ENCODE assay signal across 12 cellular contexts in genomic region chr5:3310551-3311340, GRCh38.
DNase-seq lines count a peak whose midpoint lies in the region; ATAC-seq, FAIRE-seq and TF ChIP-seq lines count a peak whose summit lies in the region.
"Had no signal": no experiment of that assay in that cellular context is flagged by ENCODE, and none has a peak within 500 bp of the region (broad histone marks: within the 10 kb centered on the region; RNA-seq: fewer than 3 reads in every experiment).

No MANE protein-coding gene starts in this region.

- peak overlapping the region; percentile 99 for H3K27ac ChIP-seq in astrocyte (ENCODE audit: low read depth, low read length)
- H3K27ac ChIP-seq in substantia nigra (ENCODE audit: low read depth, low read length, poor library complexity, severe bottlenecking), result peak overlapping the region; percentile 66
- H3K27ac ChIP-seq in right cardiac atrium (ENCODE audit: low read length), result no peak overlapping the region
- no peak overlapping the region for H3K27ac ChIP-seq in CD4-positive, alpha-beta T cell (ENCODE audit: low read depth, low read length)
- H3K27ac ChIP-seq: VCaP had no signal

- H3K27ac Mint-ChIP-seq in astrocyte (ENCODE audit: unreplicated experiment), result peak overlapping the region; percentile 53
- H3K27ac Mint-ChIP-seq in natural killer cell treated with Interleukin-12 subunit alpha and Interleukin-12 subunit beta and Interleukin-15 and Interleukin-18, amount 100 ng/mL, for 72 hours, result no peak overlapping the region
- H3K27ac Mint-ChIP-seq in CD4-positive, alpha-beta T cell, result no peak overlapping the region
- H3K27ac Mint-ChIP-seq in stimulated activated effector memory CD8-positive, alpha-beta T cell treated with anti-CD3 and anti-CD28 coated beads, Interleukin-12 subunit alpha, Interleukin-12 subunit beta, amount 100 ng/mL, for 72 hours, result no peak overlapping the region
- H3K27ac Mint-ChIP-seq: memory B cell had no signal

- no peak overlapping the region for H3K4me3 ChIP-seq in astrocyte (ENCODE audit: insufficient read depth, low read depth, low read length)
- H3K4me3 ChIP-seq in right cardiac atrium (ENCODE audit: low read length), result no peak overlapping the region

- H3K4me1 ChIP-seq in astrocyte (ENCODE audit: insufficient read depth, low read length) (peaks cover 21% of the 10 kb centered on the region), right cardiac atrium (ENCODE audit: control insufficient read depth, insufficient read depth, low read length) (no peaks in the 10 kb centered on the region)

- FAIRE-seq in astrocyte (lab: Jason Lieb, UNC), result no peak

- CTCF ChIA-PET in CD4-positive, alpha-beta T cell (lab: Charles Lee), result no interaction called here

- H3K27me3 ChIP-seq in astrocyte (ENCODE audit: insufficient read depth, low read length), result no peaks in the 10 kb centered on the region
- H3K27me3 ChIP-seq in right cardiac atrium (ENCODE audit: control insufficient read depth, insufficient read depth), result no peaks in the 10 kb centered on the region
- H3K27me3 ChIP-seq in CD4-positive, alpha-beta T cell (ENCODE audit: control insufficient read depth, insufficient read depth, low read length), result no peaks in the 10 kb centered on the region

- H3K4me2 ChIP-seq in astrocyte (ENCODE audit: low read length), result peak overlapping the region; percentile 81

- 77% methylated on average over 28 of the region's 28 CpGs for WGBS in right cardiac atrium

- H3K36me3 ChIP-seq in astrocyte (ENCODE audit: insufficient read depth, low read length), result no peaks in the 10 kb centered on the region

- no peak for TF ChIP-seq CTCF in astrocyte (IDR thresholded peaks at IDR 0.05; ENCODE audit: insufficient read depth, low read depth, low read length)
- no peak for TF ChIP-seq CTCF in CD4-positive, alpha-beta T cell (IDR thresholded peaks at IDR 0.05)

- intact Hi-C loops in right cardiac atrium (cut with DNase I), result no loop called here
- intact Hi-C loops in CD4-positive, alpha-beta T cell (cut with DNase I, micrococcal nuclease), result no loop called here

- peaks cover 13% of the 10 kb centered on the region for H3K4me1 Mint-ChIP-seq in astrocyte (ENCODE audit: low read depth, unreplicated experiment)
- no peaks in the 10 kb centered on the region for H3K4me1 Mint-ChIP-seq in natural killer cell treated with Interleukin-12 subunit alpha and Interleukin-12 subunit beta and Interleukin-15 and Interleukin-18, amount 100 ng/mL, for 72 hours (ENCODE audit: low read depth in 2 of 2)
- H3K4me1 Mint-ChIP-seq in CD4-positive, alpha-beta T cell (ENCODE audit: low read depth), result no peaks in the 10 kb centered on the region
- H3K4me1 Mint-ChIP-seq in stimulated activated effector memory CD8-positive, alpha-beta T cell treated with anti-CD3 and anti-CD28 coated beads, Interleukin-12 subunit alpha, Interleukin-12 subunit beta, amount 100 ng/mL, for 72 hours, result no peaks in the 10 kb centered on the region
- H3K4me1 Mint-ChIP-seq: memory B cell had no signal

- peak overlapping the region; percentile 88 for H3K9ac ChIP-seq in astrocyte (ENCODE audit: low read length)

- H3K9me3 ChIP-seq in astrocyte (ENCODE audit: insufficient read depth, low read depth, low read length), result peaks cover 12% of the 10 kb centered on the region
- peaks cover 24% of the 10 kb centered on the region for H3K9me3 ChIP-seq in right cardiac atrium (ENCODE audit: control insufficient read depth, low read length)
- no peaks in the 10 kb centered on the region for H3K9me3 ChIP-seq in CD4-positive, alpha-beta T cell (ENCODE audit: control insufficient read depth, low read length)

- H3K9me3 Mint-ChIP-seq in astrocyte (ENCODE audit: unreplicated experiment), result peaks cover 4% of the 10 kb centered on the region
- H3K9me3 Mint-ChIP-seq in natural killer cell treated with Interleukin-12 subunit alpha and Interleukin-12 subunit beta and Interleukin-15 and Interleukin-18, amount 100 ng/mL, for 72 hours, result no peaks in the 10 kb centered on the region
- H3K9me3 Mint-ChIP-seq in CD4-positive, alpha-beta T cell, result peaks cover 7% of the 10 kb centered on the region
- H3K9me3 Mint-ChIP-seq in stimulated activated effector memory CD8-positive, alpha-beta T cell treated with anti-CD3 and anti-CD28 coated beads, Interleukin-12 subunit alpha, Interleukin-12 subunit beta, amount 100 ng/mL, for 72 hours, result peaks cover 18% of the 10 kb centered on the region

- H3K79me2 ChIP-seq in astrocyte (ENCODE audit: insufficient read depth, low read length), result no peaks in the 10 kb centered on the region

- ATAC-seq in right cardiac atrium, result no peak
- ATAC-seq in natural killer cell treated with Interleukin-12 subunit alpha and Interleukin-12 subunit beta and Interleukin-15 and Interleukin-18, amount 100 ng/mL, for 72 hours, result no peak
- no peak for ATAC-seq in CD4-positive, alpha-beta T cell (ENCODE audit: poor library complexity)
- ATAC-seq in stimulated activated effector memory CD8-positive, alpha-beta T cell treated with anti-CD3 and anti-CD28 coated beads, Interleukin-12 subunit alpha, Interleukin-12 subunit beta, amount 100 ng/mL, for 72 hours, result no peak

- no peaks in the 10 kb centered on the region for H3K36me3 Mint-ChIP-seq in astrocyte (ENCODE audit: low read depth, unreplicated experiment)
- no peaks in the 10 kb centered on the region for H3K36me3 Mint-ChIP-seq in natural killer cell treated with Interleukin-12 subunit alpha and Interleukin-12 subunit beta and Interleukin-15 and Interleukin-18, amount 100 ng/mL, for 72 hours
- no peaks in the 10 kb centered on the region for H3K36me3 Mint-ChIP-seq in CD4-positive, alpha-beta T cell (ENCODE audit: low read depth)
- no peaks in the 10 kb centered on the region for H3K36me3 Mint-ChIP-seq in stimulated activated effector memory CD8-positive, alpha-beta T cell treated with anti-CD3 and anti-CD28 coated beads, Interleukin-12 subunit alpha, Interleukin-12 subunit beta, amount 100 ng/mL, for 72 hours
- H3K36me3 Mint-ChIP-seq: memory B cell had no signal

- H3K27me3 Mint-ChIP-seq in astrocyte (ENCODE audit: low read depth, unreplicated experiment), result peaks cover 9% of the 10 kb centered on the region
- no peaks in the 10 kb centered on the region for H3K27me3 Mint-ChIP-seq in natural killer cell treated with Interleukin-12 subunit alpha and Interleukin-12 subunit beta and Interleukin-15 and Interleukin-18, amount 100 ng/mL, for 72 hours
- no peaks in the 10 kb centered on the region for H3K27me3 Mint-ChIP-seq in CD4-positive, alpha-beta T cell
- H3K27me3 Mint-ChIP-seq: memory B cell had no signal

- POLR2A ChIA-PET in CD4-positive, alpha-beta T cell (lab: Charles Lee), result no interaction called here

- no peak overlapping the region for H3K4me3 Mint-ChIP-seq in astrocyte (ENCODE audit: unreplicated experiment)
- H3K4me3 Mint-ChIP-seq in natural killer cell treated with Interleukin-12 subunit alpha and Interleukin-12 subunit beta and Interleukin-15 and Interleukin-18, amount 100 ng/mL, for 72 hours, result no peak overlapping the region
- H3K4me3 Mint-ChIP-seq in CD4-positive, alpha-beta T cell, result no peak overlapping the region
- no peak overlapping the region for H3K4me3 Mint-ChIP-seq in stimulated activated effector memory CD8-positive, alpha-beta T cell treated with anti-CD3 and anti-CD28 coated beads, Interleukin-12 subunit alpha, Interleukin-12 subunit beta, amount 100 ng/mL, for 72 hours
- H3K4me3 Mint-ChIP-seq: memory B cell had no signal

- peak; percentile 72 for DNase-seq in NCI-H1105 treated with DMSO at 0.1 percent for 48 hours (lab: John Stamatoyannopoulos, UW)
- DNase-seq in astrocyte (ENCODE audit: low read depth), result peak; percentile 87
- peak; percentile 59 for DNase-seq in islet precursor cell
- DNase-seq in substantia nigra (lab: John Stamatoyannopoulos, UW), result peak in 35 of 49 donors; percentile 5 to 66 (median 33)
- DNase-seq in right cardiac atrium, result no peak
- DNase-seq in natural killer cell treated with Interleukin-12 subunit alpha and Interleukin-12 subunit beta and Interleukin-15 and Interleukin-18, amount 100 ng/mL, for 72 hours (ENCODE audit: low spot score), result no peak
- no peak for DNase-seq in CD4-positive, alpha-beta T cell
- DNase-seq in stimulated activated effector memory CD8-positive, alpha-beta T cell treated with anti-CD3 and anti-CD28 coated beads, Interleukin-12 subunit alpha, Interleukin-12 subunit beta, amount 100 ng/mL, for 72 hours (ENCODE audit: low spot score in 2 of 2), result no peak
- DNase-seq: activated gamma-delta T cell treated with Interleukin-2 at 50 U/mL for 16 hours, IMR-90 had no signal

- H2AFZ ChIP-seq in astrocyte (ENCODE audit: low read depth, low read length), result peak overlapping the region; percentile 62

- H4K20me1 ChIP-seq in astrocyte (ENCODE audit: insufficient read depth, low read length), result no peaks in the 10 kb centered on the region

Comparison
In these comparisons a context has a peak if more than half of its experiments do, and no peak if none do; other contexts are left out.
1. DNase-seq: peak in NCI-H1105 treated with DMSO at 0.1 percent for 48 hours (single experiment), astrocyte (single experiment), islet precursor cell (single experiment) and substantia nigra (35 of 49); none in right cardiac atrium (0 of 3), natural killer cell treated with Interleukin-12 subunit alpha and Interleukin-12 subunit beta and Interleukin-15 and Interleukin-18, amount 100 ng/mL, for 72 hours (single experiment), CD4-positive, alpha-beta T cell (0 of 10) and stimulated activated effector memory CD8-positive, alpha-beta T cell treated with anti-CD3 and anti-CD28 coated beads, Interleukin-12 subunit alpha, Interleukin-12 subunit beta, amount 100 ng/mL, for 72 hours (0 of 2).
2. H3K27ac ChIP-seq: peak in astrocyte (single experiment) and substantia nigra (single experiment); none in right cardiac atrium (single experiment) and CD4-positive, alpha-beta T cell (single experiment).